15 cellular contexts compared by ENCODE assay signal in the genomic region with DNA sequence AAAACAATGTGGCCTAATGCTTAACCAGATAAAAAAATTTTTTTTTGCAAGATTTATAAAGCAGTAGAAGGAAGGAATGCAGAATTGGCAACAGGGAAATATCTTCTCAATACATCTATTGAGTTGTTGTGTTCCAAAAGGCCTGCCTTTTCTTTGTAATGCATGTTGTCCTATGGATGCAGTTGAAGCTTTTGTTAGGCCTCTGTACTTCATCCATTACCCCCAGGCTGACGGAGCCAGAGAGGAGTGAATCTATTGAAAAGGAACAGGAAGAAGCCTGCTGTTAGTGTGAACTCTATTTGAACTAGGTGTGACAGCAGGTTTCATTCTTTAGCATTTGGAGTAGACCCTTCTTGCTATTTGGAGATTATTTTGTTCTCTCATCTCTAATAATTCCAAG. TPM values are rescaled to one million over a fixed set of nuclear protein-coding genes. Genes with fewer than 3 reads are reported as not detected.
DNase-seq lines count a peak whose midpoint lies in the region; TF ChIP-seq lines count a peak whose summit lies in the region.
"Had no signal": no experiment of that assay in that cellular context is flagged by ENCODE, and none has a peak within 500 bp of the region (broad histone marks: within the 10 kb centered on the region; RNA-seq: fewer than 3 reads in every experiment).

No MANE protein-coding gene starts in this region.

- H3K27me3 Mint-ChIP-seq in CD14-positive monocyte (ENCODE audit: low read depth in 3 of 3) = no peaks in the 10 kb centered on the region
- H3K27me3 Mint-ChIP-seq: activated B cell treated with CpG ODN at 0.5 μM for 24 hours; activated CD8-positive, alpha-beta memory T cell treated with anti-CD3 and anti-CD28 coated beads, Interleukin-2, amount 10 ng/mL, durations not matched to agents 7 days and 5 days; dendritic cell treated with granulocyte-macrophage colony-stimulating factor and Interleukin-4, amounts not matched to agents 40 ng/mL and 50 ng/mL, for 4 days had no signal

- intact Hi-C loops in colonic mucosa (cut with DNase I) (no loop called here), CD14-positive monocyte (cut with micrococcal nuclease) (no loop called here)

- no peaks in the 10 kb centered on the region for H3K27me3 ChIP-seq in colonic mucosa

- H3K9me3 Mint-ChIP-seq in CD14-positive monocyte = no peaks in the 10 kb centered on the region
- H3K9me3 Mint-ChIP-seq: activated B cell treated with CpG ODN at 0.5 μM for 24 hours; dendritic cell treated with granulocyte-macrophage colony-stimulating factor and Interleukin-4, amounts not matched to agents 40 ng/mL and 50 ng/mL, for 4 days had no signal

- H3K4me1 ChIP-seq in colonic mucosa = no peaks in the 10 kb centered on the region
- H3K4me1 ChIP-seq: lower lobe of right lung had no signal

- no peak overlapping the region for H3K4me3 Mint-ChIP-seq in CD14-positive monocyte
- H3K4me3 Mint-ChIP-seq: activated B cell treated with CpG ODN at 0.5 μM for 24 hours; activated CD8-positive, alpha-beta memory T cell treated with anti-CD3 and anti-CD28 coated beads, Interleukin-2, amount 10 ng/mL, durations not matched to agents 7 days and 5 days; dendritic cell treated with granulocyte-macrophage colony-stimulating factor and Interleukin-4, amounts not matched to agents 40 ng/mL and 50 ng/mL, for 4 days had no signal

- no peaks in the 10 kb centered on the region for H3K36me3 ChIP-seq in colonic mucosa

- peaks cover 2 to 3% of the 10 kb centered on the region in 2 donors for H3K36me3 Mint-ChIP-seq in CD14-positive monocyte

- H3K27ac Mint-ChIP-seq in CD14-positive monocyte = no peak overlapping the region
- H3K27ac Mint-ChIP-seq: activated B cell treated with CpG ODN at 0.5 μM for 24 hours; activated CD8-positive, alpha-beta memory T cell treated with anti-CD3 and anti-CD28 coated beads, Interleukin-2, amount 10 ng/mL, durations not matched to agents 7 days and 5 days; dendritic cell treated with granulocyte-macrophage colony-stimulating factor and Interleukin-4, amounts not matched to agents 40 ng/mL and 50 ng/mL, for 4 days had no signal

- H3K9me3 ChIP-seq in colonic mucosa = no peaks in the 10 kb centered on the region
- H3K9me3 ChIP-seq: lower lobe of right lung had no signal

- peak; percentile 80 for DNase-seq in DMS153 (lab: John Stamatoyannopoulos, UW)
- DNase-seq in NCI-H146 (lab: John Stamatoyannopoulos, UW) = peak; percentile 91
- DNase-seq in colonic mucosa = peak; percentile 31
- DNase-seq in lung microvascular endothelial cell (ENCODE audit: low read depth in 2 of 2) = peak; percentile 26 to 64
- DNase-seq in NCI-H524 (lab: John Stamatoyannopoulos, UW) = no peak
- no peak for DNase-seq in DMS79 treated with DMSO at 0.1 percent for 48 hours (lab: John Stamatoyannopoulos, UW)
- DNase-seq in CD14-positive monocyte (ENCODE audit: low spot score) = no peak
- DNase-seq in activated CD4-positive, alpha-beta T cell treated with anti-CD3 and anti-CD28 coated beads for 48 hours = no peak
- DNase-seq: activated B cell treated with CpG ODN at 0.5 μM for 24 hours; activated CD8-positive, alpha-beta memory T cell treated with anti-CD3 and anti-CD28 coated beads, Interleukin-2, amount 10 ng/mL, durations not matched to agents 7 days and 5 days; AML-193; hypothalamus; lower lobe of right lung; NCI-H510A treated with DMSO at 0.1 percent for 48 hours had no signal

- H3K4me3 ChIP-seq in colonic mucosa = no peak overlapping the region
- H3K4me3 ChIP-seq: lower lobe of right lung had no signal

- H3K27ac ChIP-seq in colonic mucosa = no peak overlapping the region
- H3K27ac ChIP-seq: lower lobe of right lung had no signal

- H3K4me1 Mint-ChIP-seq in CD14-positive monocyte = no peaks in the 10 kb centered on the region
- H3K4me1 Mint-ChIP-seq: activated B cell treated with CpG ODN at 0.5 μM for 24 hours; activated CD8-positive, alpha-beta memory T cell treated with anti-CD3 and anti-CD28 coated beads, Interleukin-2, amount 10 ng/mL, durations not matched to agents 7 days and 5 days had no signal

- no peak for TF ChIP-seq CTCF in colonic mucosa (IDR thresholded peaks at IDR 0.05)
- no peak for TF ChIP-seq CTCF in CD14-positive monocyte (IDR thresholded peaks at IDR 0.05)

- no peak overlapping the region for H3K9ac ChIP-seq in colonic mucosa (ENCODE audit: low read depth in 2 of 2, low read length in 2 of 2)

RNA-seq across cellular contexts. Expression of gene MTX2, which starts 56.5 kb away (rescaled TPM):
- total RNA-seq in colonic mucosa = 10 to 100 TPM; 33.4 to 34.9 TPM
- total RNA-seq in lung microvascular endothelial cell = 24.4 and 31.7 TPM in 2 replicates
- 1 to 10 TPM; 7.6 to 9.8 TPM for polyA plus RNA-seq in CD14-positive monocyte

Comparison
In these comparisons a context has a peak if more than half of its experiments do, and no peak if none do; other contexts are left out.
1. DNase-seq: peak in DMS153 (single experiment), NCI-H146 (single experiment), colonic mucosa (single experiment) and lung microvascular endothelial cell (2 of 2); none in NCI-H524 (0 of 2), DMS79 treated with DMSO at 0.1 percent for 48 hours (single experiment), CD14-positive monocyte (single experiment) and activated CD4-positive, alpha-beta T cell treated with anti-CD3 and anti-CD28 coated beads for 48 hours (single experiment).